14 cellular contexts compared by ENCODE assay signal in genomic region chr4:131613824-131614216, GRCh38.
A peak's percentile ranks its signal among the peaks of the same experiment; 100 is the strongest.
DNase-seq lines count a peak whose midpoint lies in the region; ATAC-seq and TF ChIP-seq lines count a peak whose summit lies in the region.
"Had no signal": no experiment of that assay in that cellular context is flagged by ENCODE, and none has a peak within 500 bp of the region (broad histone marks: within the 10 kb centered on the region; RNA-seq: fewer than 3 reads in every experiment).

No MANE protein-coding gene starts in this region.

- ATAC-seq in GM19324 (IDR thresholded peaks at IDR 0.05; ENCODE audit: low FRiP score, unreplicated experiment), result peak; percentile 70
- peak; percentile 92 for ATAC-seq in HG02852 (IDR thresholded peaks at IDR 0.05; ENCODE audit: unreplicated experiment)
- ATAC-seq in HG03520 (IDR thresholded peaks at IDR 0.05; ENCODE audit: unreplicated experiment), result peak; percentile 59
- ATAC-seq in GM18873 (IDR thresholded peaks at IDR 0.05; ENCODE audit: low FRiP score, unreplicated experiment), result no peak
- ATAC-seq: activated T-cell treated with anti-CD3 and anti-CD28 coated beads, Interleukin-2, amount 50 U/mL, for 4 hours; left cardiac atrium; naive thymus-derived CD4-positive, alpha-beta T cell; right lobe of liver had no signal

- peaks cover 3% of the 10 kb centered on the region for H3K9me3 ChIP-seq in left ventricle myocardium inferior (replicated peaks)
- H3K9me3 ChIP-seq: right lobe of liver, tibial artery had no signal

- no peaks in the 10 kb centered on the region for H3K36me3 ChIP-seq in left ventricle myocardium inferior
- H3K36me3 ChIP-seq: right lobe of liver, tibial artery had no signal

- DNase-seq in DMS53 (lab: John Stamatoyannopoulos, UW), result peak; percentile 14
- no peak for DNase-seq in EL
- DNase-seq in AG08396 (ENCODE audit: low spot score), result no peak
- DNase-seq in left ventricle myocardium inferior, result no peak
- DNase-seq: activated T-cell treated with anti-CD3 and anti-CD28 coated beads, Interleukin-2, amount 50 U/mL, for 4 hours; left cardiac atrium; naive thymus-derived CD4-positive, alpha-beta T cell; NCI-H69; right lobe of liver; tibial artery had no signal

- no peaks in the 10 kb centered on the region for H3K27me3 ChIP-seq in left ventricle myocardium inferior (ENCODE audit: low read depth)
- H3K27me3 ChIP-seq: right lobe of liver, tibial artery had no signal

- H3K27ac ChIP-seq in left ventricle myocardium inferior (replicated peaks), result no peak overlapping the region
- H3K27ac ChIP-seq: right lobe of liver, tibial artery had no signal

- intact Hi-C loops in left ventricle myocardium inferior (cut with micrococcal nuclease), result no loop called here

- no peak for TF ChIP-seq CTCF in left ventricle myocardium inferior (IDR thresholded peaks at IDR 0.05; ENCODE audit: borderline replicate concordance)

- H3K4me3 ChIP-seq in left ventricle myocardium inferior, result no peak overlapping the region
- H3K4me3 ChIP-seq: right lobe of liver, tibial artery had no signal

- no peaks in the 10 kb centered on the region for H3K4me1 ChIP-seq in left ventricle myocardium inferior
- H3K4me1 ChIP-seq: right lobe of liver, tibial artery had no signal
